Comparison of ENCODE assay signal across 8 cellular contexts in genomic region chr12:120709976-120710804, GRCh38. TPM values are rescaled to one million over a fixed set of nuclear protein-coding genes. Genes with fewer than 3 reads are reported as not detected.
DNase-seq lines count a peak whose midpoint lies in the region; ATAC-seq and TF ChIP-seq lines count a peak whose summit lies in the region.

Gene UNC119B, plus strand, starts transcription at chr12:120710458. Its CDS starts 17 bp downstream, at chr12:120710475.

- no peaks in the 10 kb centered on the region for H3K9me3 ChIP-seq in CD4-positive, CD25-positive, alpha-beta regulatory T cell (ENCODE audit: control insufficient read depth in 2 of 2, low read length in 2 of 2)
- H3K9me3 ChIP-seq in HUES64 (ENCODE audit: insufficient read depth, low read depth, low read length) (no peaks in the 10 kb centered on the region), SK-N-SH (no peaks in the 10 kb centered on the region), osteoblast (ENCODE audit: low read depth, low read length) (no peaks in the 10 kb centered on the region), testis (no peaks in the 10 kb centered on the region)

- intact Hi-C loops in head of caudate nucleus (cut with DNase I) = loop anchor here (2.0 to 5.0 kb wide), 2 partner anchors 23 to 128 kb away; partner anchors contain the start of genes MLEC and POP5
- intact Hi-C loops in testis (cut with DNase I; ENCODE audit: low total_unique reads) = no loop called here

- TF ChIP-seq CTCF in SK-N-SH (IDR thresholded peaks at IDR 0.05) (no peak), osteoblast (IDR thresholded peaks at IDR 0.05; ENCODE audit: extremely low read depth, low read depth, low read length) (no peak), testis (IDR thresholded peaks at IDR 0.05) (no peak)

- H3K9me2 ChIP-seq in SK-N-SH = no peaks in the 10 kb centered on the region

- H3K4me3 ChIP-seq in CD4-positive, CD25-positive, alpha-beta regulatory T cell (ENCODE audit: low read depth, low read length) = peak within 1 kb of the TSS; percentile 68
- H3K4me3 ChIP-seq in HUES64 (ENCODE audit: low read length) = peak within 1 kb of the TSS; percentile 94
- peak within 1 kb of the TSS; percentile 78 to 90 for H3K4me3 ChIP-seq in SK-N-SH (ENCODE audit: low read depth in 2 of 2, low read length in 1 of 2)
- H3K4me3 ChIP-seq in osteoblast (ENCODE audit: insufficient read depth, low read length) = peak within 1 kb of the TSS; percentile 84
- peak within 1 kb of the TSS; percentile 86 to 96 for H3K4me3 ChIP-seq in testis

- peak within 1 kb of the TSS; percentile 82 for H3K4me2 ChIP-seq in SK-N-SH
- H3K4me2 ChIP-seq in osteoblast (ENCODE audit: insufficient read depth, low read length) = peak within 1 kb of the TSS; percentile 91

- H3K27me3 ChIP-seq in CD4-positive, CD25-positive, alpha-beta regulatory T cell (ENCODE audit: control insufficient read depth, insufficient read depth, low read length) = no peaks in the 10 kb centered on the region
- H3K27me3 ChIP-seq in HUES64 (ENCODE audit: insufficient read depth, low read length) (no peaks in the 10 kb centered on the region), SK-N-SH (ENCODE audit: insufficient read depth) (no peaks in the 10 kb centered on the region), osteoblast (ENCODE audit: insufficient read depth, low read length) (no peaks in the 10 kb centered on the region), testis (no peaks in the 10 kb centered on the region)

- H3K4me1 ChIP-seq in CD4-positive, CD25-positive, alpha-beta regulatory T cell (ENCODE audit: control insufficient read depth, insufficient read depth, low read length, poor library complexity, severe bottlenecking) = peaks cover 26% of the 10 kb centered on the region
- peaks cover 14% of the 10 kb centered on the region; the same call in 1 of the 2 replicates for H3K4me1 ChIP-seq in HUES64 (ENCODE audit: insufficient read depth, low read length)
- H3K4me1 ChIP-seq in SK-N-SH (ENCODE audit: control insufficient read depth in 1 of 2, insufficient read depth in 2 of 2, low read depth in 1 of 2, low read length in 1 of 2) = peaks cover 0 to 29% of the 10 kb centered on the region in 2 experiments; a peak in 2 of 4 replicates
- peaks cover 11% of the 10 kb centered on the region for H3K4me1 ChIP-seq in osteoblast (ENCODE audit: insufficient read depth, low read length)
- H3K4me1 ChIP-seq in testis = peaks cover 17% of the 10 kb centered on the region

- H3K4me3 Mint-ChIP-seq in CD4-positive, CD25-positive, alpha-beta regulatory T cell = peak within 1 kb of the TSS; percentile 93 to 97 (median 94)

- no peaks in the 10 kb centered on the region for H3K9me3 Mint-ChIP-seq in CD4-positive, CD25-positive, alpha-beta regulatory T cell

- H3K4me1 Mint-ChIP-seq in CD4-positive, CD25-positive, alpha-beta regulatory T cell = peaks cover 18 to 36% (median 29%) of the 10 kb centered on the region in 4 donors

- no peak for TF ChIP-seq EP300 in SK-N-SH (IDR thresholded peaks at IDR 0.05; ENCODE audit: borderline replicate concordance in 1 of 2, low read depth in 1 of 2, low read length in 1 of 2)

- H2AFZ ChIP-seq in SK-N-SH (ENCODE audit: low read depth) (peak within 1 kb of the TSS; percentile 64), osteoblast (ENCODE audit: low read length) (peak within 1 kb of the TSS; percentile 87)

- H3K79me2 ChIP-seq in SK-N-SH (ENCODE audit: insufficient read depth) = peaks cover 37% of the 10 kb centered on the region
- peaks cover 31% of the 10 kb centered on the region for H3K79me2 ChIP-seq in osteoblast (ENCODE audit: insufficient read depth, low read length)

- peaks cover 15% of the 10 kb centered on the region for H3F3A ChIP-seq in SK-N-SH (replicated peaks; ENCODE audit: insufficient read depth)

- DNase-seq in CD4-positive, CD25-positive, alpha-beta regulatory T cell = peak; percentile 61 to 73 (median 71)
- DNase-seq in SK-N-SH (peak; percentile 96), head of caudate nucleus (peak in 41 of 42 donors; percentile 41 to 91 (median 82)), osteoblast (ENCODE audit: insufficient read length, low spot score, missing footprints) (peak; percentile 97), testis (peak; percentile 83)
- DNase-seq in activated naive CD4-positive, alpha-beta T cell treated with anti-CD3 and anti-CD28 coated beads, Interleukin-2, amount 50 U/mL, for 16 hours = peak; percentile 82

- peak within 1 kb of the TSS; percentile 67 to 92 (median 86) for H3K27ac Mint-ChIP-seq in CD4-positive, CD25-positive, alpha-beta regulatory T cell

- TF ChIP-seq RAD21 in SK-N-SH (IDR thresholded peaks at IDR 0.05; ENCODE audit: low read length) = no peak

- peak; percentile 81 to 82 for ATAC-seq in CD4-positive, CD25-positive, alpha-beta regulatory T cell (ENCODE audit: low read depth in 2 of 2)
- peak; percentile 70 for ATAC-seq in GM19463 (IDR thresholded peaks at IDR 0.05; ENCODE audit: unreplicated experiment)

- H3K27ac ChIP-seq in CD4-positive, CD25-positive, alpha-beta regulatory T cell (ENCODE audit: insufficient read depth, low read length, poor library complexity, severe bottlenecking) = peak within 1 kb of the TSS; percentile 68
- peak within 1 kb of the TSS; percentile 66 for H3K27ac ChIP-seq in HUES64 (ENCODE audit: low read depth, low read length)
- peak within 1 kb of the TSS; percentile 63 to 79; a peak in 3 of 4 replicates for H3K27ac ChIP-seq in SK-N-SH (ENCODE audit: low read depth in 2 of 2, low read length in 1 of 2)
- peak within 1 kb of the TSS; percentile 45 for H3K27ac ChIP-seq in osteoblast (ENCODE audit: low read depth, low read length)
- H3K27ac ChIP-seq in testis = peak within 1 kb of the TSS; percentile 93 to 96

- no peaks in the 10 kb centered on the region for H4K20me1 ChIP-seq in SK-N-SH (ENCODE audit: insufficient read depth)
- peaks cover 11% of the 10 kb centered on the region for H4K20me1 ChIP-seq in osteoblast (ENCODE audit: insufficient read depth, low read length)

- H3K36me3 Mint-ChIP-seq in CD4-positive, CD25-positive, alpha-beta regulatory T cell = peaks cover 8% of the 10 kb centered on the region

- no peak for TF ChIP-seq POLR2A in testis (IDR thresholded peaks at IDR 0.05)

- H3K9ac ChIP-seq in HUES64 (ENCODE audit: low read depth, low read length) (peak within 1 kb of the TSS; percentile 93), SK-N-SH (peak within 1 kb of the TSS; percentile 84)

- POLR2A ChIA-PET in SK-N-SH (lab: Yijun Ruan, JAX) = interaction anchor here (0.9 to 2.1 kb wide), 5 partner anchors 12 to 127 kb away, joined by 3 to 8 read pairs (median 3); no protein-coding TSS in a partner anchor

- peaks cover 10% of the 10 kb centered on the region for H3K36me3 ChIP-seq in CD4-positive, CD25-positive, alpha-beta regulatory T cell (ENCODE audit: control insufficient read depth, insufficient read depth, low read length)
- H3K36me3 ChIP-seq in HUES64 (ENCODE audit: insufficient read depth, low read length) (peaks cover 25% of the 10 kb centered on the region), SK-N-SH (replicated peaks in 1 of 2; ENCODE audit: control insufficient read depth in 1 of 2, insufficient read depth in 2 of 2, low read length in 1 of 2) (peaks cover 5 to 24% of the 10 kb centered on the region in 2 experiments), osteoblast (ENCODE audit: insufficient read depth, low read length) (peaks cover 16% of the 10 kb centered on the region), testis (ENCODE audit: low read depth, missing control alignments) (no peaks in the 10 kb centered on the region)

- WGBS in HUES64 = 2% methylated on average over 69 of the region's 76 CpGs
- WGBS in SK-N-SH (ENCODE audit: low lambda C conversion rate) = 17% methylated on average over 1 of the region's 76 CpGs
- 0 to 1% methylated on average over 15 to 44 of the region's 76 CpGs for WGBS in testis, 2 donors

- no peaks in the 10 kb centered on the region for H3K27me3 Mint-ChIP-seq in CD4-positive, CD25-positive, alpha-beta regulatory T cell

- CTCF ChIA-PET in SK-N-SH (lab: Yijun Ruan, JAX) = interaction anchor here (0.6 to 5.3 kb wide), 7 partner anchors 12 to 732 kb away, joined by 3 to 67 read pairs (median 6); partner anchors contain the start of genes CABP1 and POP5

TF ChIP-seq in SK-N-SH, 30 proteins besides CTCF, POLR2A, EP300 and RAD21:
- TF ChIP-seq MXI1 (IDR thresholded peaks at IDR 0.05; ENCODE audit: low read depth, low read length) (peak; percentile 41), YY1 (IDR thresholded peaks at IDR 0.05; ENCODE audit: low read depth) (peak; percentile 91), GATA2 (CRISPR knock-in tag; IDR thresholded peaks at IDR 0.05) (peak; percentile 38), POLR2AphosphoS5 (IDR thresholded peaks at IDR 0.05; ENCODE audit: low read depth, low read length) (peak; percentile 56; the same call in 1 of the 2 replicates), SIN3A (IDR thresholded peaks at IDR 0.05; ENCODE audit: borderline replicate concordance, low read depth, low read length) (no peak), ZBTB33 (IDR thresholded peaks at IDR 0.05; ENCODE audit: borderline replicate concordance, low read depth) (no peak)

RNA-seq across cellular contexts. Expression of gene UNC119B, which starts in this region (rescaled TPM):
- total RNA-seq in CD4-positive, CD25-positive, alpha-beta regulatory T cell = 10.9 TPM
- polyA plus RNA-seq in CD4-positive, CD25-positive, alpha-beta regulatory T cell = 1 to 10 TPM; 6.6 to 9.4 (median 8.0) TPM
- polyA plus RNA-seq in HUES64 (2013, experiment 1 of 2) = 44.0 TPM
- polyA plus RNA-seq in HUES64 (2013, experiment 2 of 2) = 42.0 TPM
- polyA plus RNA-seq in SK-N-SH (2012; rRNA removed) (23.6 and 32.0 TPM in 2 replicates), testis (ENCODE audit: insufficient read depth, low read depth, low replicate concordance) (42.2 TPM)
- polyA plus RNA-seq in SK-N-SH (2012; cell fraction: cytosol; rRNA removed) = 25.3 and 28.0 TPM in 2 replicates
- polyA plus RNA-seq in SK-N-SH (2012; cell fraction: nucleus; rRNA removed) = 23.7 and 28.0 TPM in 2 replicates
- total RNA-seq in osteoblast (23.2 and 24.5 TPM in 2 replicates), testis (10 to 100 TPM; 43.3 to 45.2 TPM)

Comparison
In these comparisons a context has a peak if more than half of its experiments do, and no peak if none do; other contexts are left out.
1. Peak in every context shown above with its lines: DNase-seq, ATAC-seq, H3K4me3 ChIP-seq and H3K27ac ChIP-seq.